ENCODE assay signal across 8 cellular contexts in the genomic region with DNA sequence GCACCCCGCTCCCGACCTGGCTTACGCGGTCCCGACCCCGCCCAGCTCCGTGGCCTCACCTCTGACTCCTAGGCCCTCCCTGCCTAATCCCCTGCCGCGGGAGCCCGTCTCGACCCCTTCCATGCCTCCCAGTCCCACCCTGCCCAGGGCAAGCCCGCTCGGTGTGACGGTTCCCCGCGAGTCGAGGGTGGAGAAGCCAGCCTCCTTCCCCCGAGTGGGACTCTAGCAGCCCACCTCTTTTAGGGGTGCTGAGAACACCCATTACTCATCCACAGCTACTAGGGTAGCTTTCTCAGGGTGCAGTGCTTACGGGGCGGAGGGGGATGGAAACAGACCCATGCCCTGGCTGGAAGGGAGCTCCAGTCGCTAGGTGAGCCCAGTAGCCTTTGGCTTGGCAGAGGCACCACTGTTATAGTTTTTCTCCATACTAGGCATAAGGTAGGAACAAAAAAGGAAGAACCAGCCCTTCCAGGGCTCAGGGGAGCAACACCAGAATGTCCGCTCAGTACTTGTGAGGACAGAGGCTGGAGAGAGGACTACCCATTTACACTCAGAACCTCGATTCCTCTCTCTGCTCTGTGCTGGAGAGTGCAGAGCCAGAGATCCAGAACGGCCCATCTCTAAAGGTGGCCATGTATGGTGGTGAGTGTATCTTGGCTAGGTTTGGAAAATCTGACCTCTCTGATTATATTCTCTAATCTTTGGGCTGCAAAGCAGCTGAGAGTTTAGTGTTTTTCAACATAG. TPM values are rescaled to one million over a fixed set of nuclear protein-coding genes. Genes with fewer than 3 reads are reported as not detected.
A peak's percentile ranks its signal among the peaks of the same experiment; 100 is the strongest.
DNase-seq lines count a peak whose midpoint lies in the region; ATAC-seq and TF ChIP-seq lines count a peak whose summit lies in the region.

No MANE protein-coding gene starts in this region.

- peaks cover 0 to 5% of the 10 kb centered on the region in 2 donors for H3K36me3 ChIP-seq in prostate gland

- TF ChIP-seq POLR2A in prostate gland (IDR thresholded peaks at IDR 0.05): no peak

- TF ChIP-seq CTCF in CD4-positive, alpha-beta T cell (IDR thresholded peaks at IDR 0.05): no peak
- no peak for TF ChIP-seq CTCF in prostate gland (IDR thresholded peaks at IDR 0.05)

- H3K9me3 ChIP-seq in CD4-positive, alpha-beta T cell (ENCODE audit: control insufficient read depth, low read length): no peaks in the 10 kb centered on the region
- H3K9me3 ChIP-seq in prostate gland: no peaks in the 10 kb centered on the region

- H3K4me3 ChIP-seq in prostate gland: peak overlapping the region; percentile 97 to 98

- intact Hi-C loops in CD4-positive, alpha-beta T cell (cut with DNase I, micrococcal nuclease): loop anchor here (1.0 to 5.0 kb wide), 4 partner anchors 19 to 160 kb away; a partner anchor contains a TSS
- intact Hi-C loops in activated T-helper 2 cell treated with anti-CD3 and anti-CD28 coated beads, Interferon-gamma antibody, Interleukin-2, Interleukin-4, amounts not matched to agents 10 μg/mL and 5 μg/mL and 100 μg/mL, durations not matched to agents 14 hours and 24 hours and 36 hours (cut with micrococcal nuclease): loop anchor here (1.0 to 2.0 kb wide), 2 partner anchors 29 to 161 kb away; a partner anchor contains a TSS
- intact Hi-C loops in left cardiac atrium (cut with DNase I): loop anchor here in 1 of 2 donors (2.0 kb wide), 2 partner anchors 19 to 35 kb away; a partner anchor contains a TSS
- intact Hi-C loops in prostate gland (cut with DNase I): loop anchor here (2.0 kb wide), 2 partner anchors 19 to 27 kb away; a partner anchor contains a TSS

- POLR2A ChIA-PET in CD4-positive, alpha-beta T cell (lab: Charles Lee): interaction anchor here (0.6 to 13.4 kb wide), 15 partner anchors 9 to 706 kb away, joined by 3 to 301 read pairs (median 11); a partner anchor contains a TSS

- H3K36me3 Mint-ChIP-seq in CD4-positive, alpha-beta T cell (ENCODE audit: low read depth): peaks cover 50% of the 10 kb centered on the region
- H3K36me3 Mint-ChIP-seq in activated T-helper 2 cell treated with anti-CD3 and anti-CD28 coated beads, Interferon-gamma antibody, Interleukin-2, Interleukin-4, amounts not matched to agents 10 μg/mL and 5 μg/mL and 100 μg/mL, durations not matched to agents 14 hours and 24 hours and 36 hours (ENCODE audit: low read depth): peaks cover 23% of the 10 kb centered on the region

- CTCF ChIA-PET in CD4-positive, alpha-beta T cell (lab: Charles Lee): interaction anchor here (0.8 to 3.1 kb wide), 7 partner anchors 18 to 90 kb away, joined by 3 to 18 read pairs (median 10); a partner anchor contains a TSS

- H3K4me1 ChIP-seq in prostate gland (replicated peaks): peaks cover 6% of the 10 kb centered on the region

- no peak for ATAC-seq in CD4-positive, alpha-beta T cell (ENCODE audit: poor library complexity)
- peak; percentile 0 for ATAC-seq in HG03196 (IDR thresholded peaks at IDR 0.05; ENCODE audit: unreplicated experiment)
- ATAC-seq in left cardiac atrium: no peak

- H3K27ac Mint-ChIP-seq in CD4-positive, alpha-beta T cell: peak overlapping the region; percentile 100
- peak overlapping the region; percentile 74 for H3K27ac Mint-ChIP-seq in activated T-helper 2 cell treated with anti-CD3 and anti-CD28 coated beads, Interferon-gamma antibody, Interleukin-2, Interleukin-4, amounts not matched to agents 10 μg/mL and 5 μg/mL and 100 μg/mL, durations not matched to agents 14 hours and 24 hours and 36 hours

- 3% methylated on average over 22 of the region's 24 CpGs for WGBS in prostate gland

- peaks cover 27% of the 10 kb centered on the region for H3K4me1 Mint-ChIP-seq in CD4-positive, alpha-beta T cell (ENCODE audit: low read depth)
- peaks cover 14% of the 10 kb centered on the region for H3K4me1 Mint-ChIP-seq in activated T-helper 2 cell treated with anti-CD3 and anti-CD28 coated beads, Interferon-gamma antibody, Interleukin-2, Interleukin-4, amounts not matched to agents 10 μg/mL and 5 μg/mL and 100 μg/mL, durations not matched to agents 14 hours and 24 hours and 36 hours (ENCODE audit: low read depth)

- H3K27me3 Mint-ChIP-seq in CD4-positive, alpha-beta T cell: peaks cover 15% of the 10 kb centered on the region
- H3K27me3 Mint-ChIP-seq in activated T-helper 2 cell treated with anti-CD3 and anti-CD28 coated beads, Interferon-gamma antibody, Interleukin-2, Interleukin-4, amounts not matched to agents 10 μg/mL and 5 μg/mL and 100 μg/mL, durations not matched to agents 14 hours and 24 hours and 36 hours (ENCODE audit: low read depth): peaks cover 2% of the 10 kb centered on the region

- H3K27me3 ChIP-seq in CD4-positive, alpha-beta T cell (ENCODE audit: control insufficient read depth, insufficient read depth, low read length): no peaks in the 10 kb centered on the region
- H3K27me3 ChIP-seq in prostate gland (replicated peaks; ENCODE audit: insufficient read depth): no peaks in the 10 kb centered on the region

- H3K27ac ChIP-seq in CD4-positive, alpha-beta T cell (ENCODE audit: low read depth, low read length): peak overlapping the region; percentile 64
- peak overlapping the region; percentile 85 to 90 for H3K27ac ChIP-seq in prostate gland

- peak overlapping the region; percentile 96 for H3K4me3 Mint-ChIP-seq in CD4-positive, alpha-beta T cell
- H3K4me3 Mint-ChIP-seq in activated T-helper 2 cell treated with anti-CD3 and anti-CD28 coated beads, Interferon-gamma antibody, Interleukin-2, Interleukin-4, amounts not matched to agents 10 μg/mL and 5 μg/mL and 100 μg/mL, durations not matched to agents 14 hours and 24 hours and 36 hours (ENCODE audit: low read depth): peak overlapping the region; percentile 86

- no peaks in the 10 kb centered on the region for H3K9me3 Mint-ChIP-seq in CD4-positive, alpha-beta T cell
- H3K9me3 Mint-ChIP-seq in activated T-helper 2 cell treated with anti-CD3 and anti-CD28 coated beads, Interferon-gamma antibody, Interleukin-2, Interleukin-4, amounts not matched to agents 10 μg/mL and 5 μg/mL and 100 μg/mL, durations not matched to agents 14 hours and 24 hours and 36 hours: no peaks in the 10 kb centered on the region

- DNase-seq in CD4-positive, alpha-beta T cell: peak in 3 of 10 experiments; percentile 17 to 54 (median 40)
- DNase-seq in activated T-helper 2 cell treated with anti-CD3 and anti-CD28 coated beads, Interferon-gamma antibody, Interleukin-2, Interleukin-4, amounts not matched to agents 10 μg/mL and 5 μg/mL and 100 μg/mL, durations not matched to agents 14 hours and 24 hours and 36 hours (ENCODE audit: low spot score): no peak
- DNase-seq in left cardiac atrium: peak; percentile 62
- DNase-seq in prostate gland (ENCODE audit: low spot score): peak; percentile 23
- DNase-seq in NCI-H524 treated with DMSO at 0.1 percent for 48 hours (lab: John Stamatoyannopoulos, UW): no peak
- no peak for DNase-seq in NCI-H2196 (lab: John Stamatoyannopoulos, UW; ENCODE audit: unreplicated experiment)
- DNase-seq in NOMO-1 (lab: John Stamatoyannopoulos, UW; ENCODE audit: unreplicated experiment in 2 of 2): no peak

RNA-seq across cellular contexts. Expression of a gene that starts 0.6 kb away (rescaled TPM):
- 10 to 100 TPM; 10.8 to 11.6 TPM for total RNA-seq in CD4-positive, alpha-beta T cell
- total RNA-seq in activated T-helper 2 cell treated with anti-CD3 and anti-CD28 coated beads, Interferon-gamma antibody, Interleukin-2, Interleukin-4, amounts not matched to agents 10 μg/mL and 5 μg/mL and 100 μg/mL, durations not matched to agents 14 hours and 24 hours and 36 hours: 12.5 and 13.8 TPM in 2 replicates
- 10 to 100 TPM in 1 of 2 donors, 1 to 10 TPM in 1; 8.4 to 12.0 TPM for total RNA-seq in left cardiac atrium
- 10 to 100 TPM; 31.9 to 87.1 TPM for total RNA-seq in prostate gland

RNA-seq across cellular contexts. Expression of a gene that starts 19.3 kb away (rescaled TPM):
- total RNA-seq in CD4-positive, alpha-beta T cell: 10 to 100 TPM; 22.0 to 24.6 TPM
- total RNA-seq in activated T-helper 2 cell treated with anti-CD3 and anti-CD28 coated beads, Interferon-gamma antibody, Interleukin-2, Interleukin-4, amounts not matched to agents 10 μg/mL and 5 μg/mL and 100 μg/mL, durations not matched to agents 14 hours and 24 hours and 36 hours: 96.3 and 102 TPM in 2 replicates
- total RNA-seq in left cardiac atrium (10 to 100 TPM; 39.1 to 66.5 TPM), prostate gland (10 to 100 TPM; 44.5 to 75.9 TPM)

RNA-seq across cellular contexts. Expression of a gene that starts 19.4 kb away (rescaled TPM):
- 100 to 1,000 TPM; 232 to 254 TPM for total RNA-seq in CD4-positive, alpha-beta T cell
- 330 and 341 TPM in 2 replicates for total RNA-seq in activated T-helper 2 cell treated with anti-CD3 and anti-CD28 coated beads, Interferon-gamma antibody, Interleukin-2, Interleukin-4, amounts not matched to agents 10 μg/mL and 5 μg/mL and 100 μg/mL, durations not matched to agents 14 hours and 24 hours and 36 hours
- total RNA-seq in left cardiac atrium (100 to 1,000 TPM; 364 to 404 TPM), prostate gland (100 to 1,000 TPM; 246 to 317 TPM)

RNA-seq across cellular contexts. Expression of a gene that starts 26.3 kb away (rescaled TPM):
- under 1 TPM; 0.14 to 0.25 TPM for total RNA-seq in CD4-positive, alpha-beta T cell
- total RNA-seq in activated T-helper 2 cell treated with anti-CD3 and anti-CD28 coated beads, Interferon-gamma antibody, Interleukin-2, Interleukin-4, amounts not matched to agents 10 μg/mL and 5 μg/mL and 100 μg/mL, durations not matched to agents 14 hours and 24 hours and 36 hours: 0.87 and 0.94 TPM in 2 replicates
- total RNA-seq in left cardiac atrium (10 to 100 TPM; 41.1 to 46.6 TPM), prostate gland (100 to 1,000 TPM in 1 of 2 donors, 10 to 100 TPM in 1; 39.8 to 149 TPM)

RNA-seq across cellular contexts. Expression of a gene that starts 34.5 kb away (rescaled TPM):
- 1 to 10 TPM; 4.7 TPM for total RNA-seq in CD4-positive, alpha-beta T cell
- total RNA-seq in activated T-helper 2 cell treated with anti-CD3 and anti-CD28 coated beads, Interferon-gamma antibody, Interleukin-2, Interleukin-4, amounts not matched to agents 10 μg/mL and 5 μg/mL and 100 μg/mL, durations not matched to agents 14 hours and 24 hours and 36 hours: 12.3 and 13.4 TPM in 2 replicates
- total RNA-seq in left cardiac atrium (1 to 10 TPM; 3.0 to 4.3 TPM), prostate gland (1 to 10 TPM in 1 of 2 donors, under 1 TPM in 1; 0.91 to 7.0 TPM)

Comparison
In these comparisons a context has a peak if more than half of its experiments do, and no peak if none do; other contexts are left out.
1. DNase-seq: peak in left cardiac atrium (single experiment) and prostate gland (single experiment); none in activated T-helper 2 cell treated with anti-CD3 and anti-CD28 coated beads, Interferon-gamma antibody, Interleukin-2, Interleukin-4, amounts not matched to agents 10 μg/mL and 5 μg/mL and 100 μg/mL, durations not matched to agents 14 hours and 24 hours and 36 hours (single experiment), NCI-H524 treated with DMSO at 0.1 percent for 48 hours (single experiment), NCI-H2196 (single experiment) and NOMO-1 (0 of 2).